In the genomic region with DNA sequence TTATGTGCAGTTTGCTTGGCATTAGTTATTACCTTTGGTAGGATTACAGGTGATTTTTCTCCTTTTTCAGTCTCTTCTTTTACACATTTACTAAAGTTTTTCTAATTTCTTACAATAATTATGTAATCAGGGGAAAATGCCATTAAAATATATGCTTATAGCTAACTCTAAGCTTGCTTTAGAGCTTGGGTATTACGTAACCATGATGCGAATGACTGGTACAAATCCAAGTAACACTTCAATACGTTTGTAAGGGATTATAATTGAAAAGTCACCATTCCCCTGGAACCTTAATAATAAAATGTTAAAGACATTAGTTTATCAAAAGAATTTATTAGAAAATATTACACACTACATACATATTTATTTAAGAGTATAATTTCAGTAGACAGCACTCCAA, we compare ENCODE assay signal across 22 cellular contexts.
"Had no signal": no experiment of that assay in that cellular context is flagged by ENCODE, and none has a peak within 500 bp of the region (broad histone marks: within the 10 kb centered on the region; RNA-seq: fewer than 3 reads in every experiment).

No MANE protein-coding gene starts in this region.

- FAIRE-seq: RCC 7860 had no signal

- ATAC-seq: activated T-helper 17 cell treated with anti-CD3 and anti-CD28 coated beads, Interleukin-2, amount 50 U/mL, for 72 hours had no signal

- DNase-seq: activated CD4-positive, alpha-beta memory T cell treated with anti-CD3 and anti-CD28 coated beads for 36 hours; activated CD4-positive, alpha-beta T cell treated with anti-CD3 and anti-CD28 coated beads, Interleukin-2, amount 10 ng/mL, durations not matched to agents 7 days and 5 days; activated CD4-positive, CD25-positive, alpha-beta regulatory T cell; activated CD8-positive, alpha-beta memory T cell treated with anti-CD3 and anti-CD28 coated beads for 24 hours; activated gamma-delta T cell; activated naive CD4-positive, alpha-beta T cell treated with anti-CD3 and anti-CD28 coated beads for 36 hours; activated T-cell treated with anti-CD3 and anti-CD28 coated beads, Interleukin-2, amount 50 U/mL, for 48 hours; brain microvascular endothelial cell; cerebellar nuclear complex; KG1; NCI-H1105 treated with DMSO at 0.1 percent for 48 hours; NCI-H1436 treated with DMSO at 0.1 percent for 48 hours; NCI-H187; NCI-H2081; NCI-H510A treated with DMSO at 0.1 percent for 48 hours; PC-3; SIG-M5; T-helper 2 cell; T1000 had no signal

- H3K27me3 ChIP-seq: brain microvascular endothelial cell had no signal

- H3K27ac ChIP-seq: brain microvascular endothelial cell, VCaP had no signal
